In the genomic region with DNA sequence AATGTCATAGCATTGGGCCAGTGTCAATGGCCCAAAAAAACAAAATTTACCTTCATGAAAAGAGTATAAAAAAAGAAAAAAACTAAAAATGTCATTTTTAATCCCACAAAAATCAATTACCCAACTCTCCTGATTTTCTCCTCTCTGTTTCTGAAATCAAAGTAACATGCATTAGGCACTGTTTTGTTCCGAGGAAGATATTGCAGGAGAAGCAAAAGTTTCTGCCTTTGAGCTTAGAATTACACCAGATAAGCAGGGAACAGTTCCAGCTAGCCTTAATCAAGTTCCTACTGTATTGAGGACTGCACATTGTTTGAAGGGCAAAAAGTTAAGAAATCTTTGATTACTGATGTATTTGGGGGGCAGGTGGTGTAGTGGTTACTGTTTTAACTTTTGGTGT, we compare ENCODE assay signal across 9 cellular contexts. TPM values are rescaled to one million over a fixed set of nuclear protein-coding genes. Genes with fewer than 3 reads are reported as not detected.
A peak's percentile ranks its signal among the peaks of the same experiment; 100 is the strongest.
DNase-seq lines count a peak whose midpoint lies in the region; ATAC-seq and TF ChIP-seq lines count a peak whose summit lies in the region.
"Had no signal": no experiment of that assay in that cellular context is flagged by ENCODE, and none has a peak within 500 bp of the region (broad histone marks: within the 10 kb centered on the region; RNA-seq: fewer than 3 reads in every experiment).

No MANE protein-coding gene starts in this region.

- H3K27ac ChIP-seq in VCaP = peak overlapping the region; percentile 97
- peak overlapping the region; percentile 91 for H3K27ac ChIP-seq in hepatocyte
- peak overlapping the region in 3 of 5 donors; percentile 96 to 99 (median 97) for H3K27ac ChIP-seq in stomach

- TF ChIP-seq CTCF in VCaP (conservative IDR thresholded peaks at IDR 0.05) (no peak), hepatocyte (IDR thresholded peaks at IDR 0.05; ENCODE audit: poor library complexity) (no peak), stomach (IDR thresholded peaks at IDR 0.05) (no peak)

- TF ChIP-seq POLR2A in stomach (IDR thresholded peaks at IDR 0.05) = no peak

- H3K9me3 Mint-ChIP-seq in activated CD4-positive, alpha-beta T cell treated with anti-CD3 and anti-CD28 coated beads, Interleukin-2, amount 10 ng/mL, durations not matched to agents 24 days and 14 days = no peaks in the 10 kb centered on the region
- no peaks in the 10 kb centered on the region for H3K9me3 Mint-ChIP-seq in activated CD4-positive, alpha-beta T cell treated with anti-CD3 and anti-CD28 coated beads for 36 hours (ENCODE audit: low read depth)

- H2AFZ ChIP-seq in hepatocyte = peak overlapping the region; percentile 99

- intact Hi-C loops in activated CD4-positive, alpha-beta T cell treated with anti-CD3 and anti-CD28 coated beads, Interleukin-2, amount 10 ng/mL, durations not matched to agents 24 days and 14 days (cut with micrococcal nuclease) = no loop called here
- intact Hi-C loops in activated CD4-positive, alpha-beta T cell treated with anti-CD3 and anti-CD28 coated beads for 36 hours (cut with DNase I, micrococcal nuclease) = no loop called here
- intact Hi-C loops in stomach (cut with DNase I; ENCODE audit: low total_unique reads) = no loop called here

- peaks cover 15% of the 10 kb centered on the region for H3K27me3 Mint-ChIP-seq in activated CD4-positive, alpha-beta T cell treated with anti-CD3 and anti-CD28 coated beads, Interleukin-2, amount 10 ng/mL, durations not matched to agents 24 days and 14 days
- H3K27me3 Mint-ChIP-seq in activated CD4-positive, alpha-beta T cell treated with anti-CD3 and anti-CD28 coated beads for 36 hours = peaks cover 2% of the 10 kb centered on the region

- CTCF ChIA-PET in activated CD4-positive, alpha-beta T cell treated with anti-CD3 and anti-CD28 coated beads for 36 hours (lab: Charles Lee) = interaction anchor here (0.7 to 1.5 kb wide), 5 partner anchors 8 to 390 kb away, joined by 3 to 6 read pairs (median 3); no protein-coding TSS in a partner anchor

- H3K4me1 Mint-ChIP-seq in activated CD4-positive, alpha-beta T cell treated with anti-CD3 and anti-CD28 coated beads, Interleukin-2, amount 10 ng/mL, durations not matched to agents 24 days and 14 days = peaks cover 31% of the 10 kb centered on the region
- peaks cover 26% of the 10 kb centered on the region for H3K4me1 Mint-ChIP-seq in activated CD4-positive, alpha-beta T cell treated with anti-CD3 and anti-CD28 coated beads for 36 hours

- H3K4me3 ChIP-seq in hepatocyte (peak overlapping the region; percentile 73), stomach (peak overlapping the region in 2 of 4 donors; percentile 99 to 100)

- H3K4me3 Mint-ChIP-seq in activated CD4-positive, alpha-beta T cell treated with anti-CD3 and anti-CD28 coated beads, Interleukin-2, amount 10 ng/mL, durations not matched to agents 24 days and 14 days = peak overlapping the region; percentile 88
- no peak overlapping the region for H3K4me3 Mint-ChIP-seq in activated CD4-positive, alpha-beta T cell treated with anti-CD3 and anti-CD28 coated beads for 36 hours

- H3K36me3 Mint-ChIP-seq in activated CD4-positive, alpha-beta T cell treated with anti-CD3 and anti-CD28 coated beads, Interleukin-2, amount 10 ng/mL, durations not matched to agents 24 days and 14 days (ENCODE audit: low read depth) = peaks cover 17% of the 10 kb centered on the region
- H3K36me3 Mint-ChIP-seq in activated CD4-positive, alpha-beta T cell treated with anti-CD3 and anti-CD28 coated beads for 36 hours (ENCODE audit: low read depth) = peaks cover 19% of the 10 kb centered on the region

- peaks cover 13% of the 10 kb centered on the region for H4K20me1 ChIP-seq in hepatocyte (ENCODE audit: insufficient read depth, poor library complexity, severe bottlenecking)

- no peak for TF ChIP-seq EP300 in stomach (IDR thresholded peaks at IDR 0.05)

- H3K79me2 ChIP-seq in hepatocyte = peaks cover 42% of the 10 kb centered on the region

- ATAC-seq in activated CD4-positive, alpha-beta T cell treated with anti-CD3 and anti-CD28 coated beads for 36 hours = no peak
- no peak for ATAC-seq in GM18867 (IDR thresholded peaks at IDR 0.05; ENCODE audit: unreplicated experiment)
- no peak for ATAC-seq in GM18858 (IDR thresholded peaks at IDR 0.05; ENCODE audit: unreplicated experiment)

- no peak for DNase-seq in activated CD4-positive, alpha-beta T cell treated with anti-CD3 and anti-CD28 coated beads, Interleukin-2, amount 10 ng/mL, durations not matched to agents 24 days and 14 days
- DNase-seq in activated CD4-positive, alpha-beta T cell treated with anti-CD3 and anti-CD28 coated beads for 36 hours = no peak
- no peak for DNase-seq in hepatocyte (ENCODE audit: low spot score)
- DNase-seq in stomach = no peak
- DNase-seq in NCI-H82 treated with DMSO at 0.1 percent for 48 hours (lab: John Stamatoyannopoulos, UW; ENCODE audit: unreplicated experiment) = no peak
- DNase-seq: esophagus squamous epithelium had no signal

- POLR2A ChIA-PET in activated CD4-positive, alpha-beta T cell treated with anti-CD3 and anti-CD28 coated beads for 36 hours (lab: Charles Lee) = interaction anchor here (2.1 kb wide), 1 partner anchor 33 kb away, joined by 11 read pairs; no protein-coding TSS in a partner anchor

- no peaks in the 10 kb centered on the region for H3K36me3 ChIP-seq in hepatocyte (replicated peaks; ENCODE audit: insufficient read depth, low read depth)
- H3K36me3 ChIP-seq in stomach = no peaks in the 10 kb centered on the region
- H3K36me3 ChIP-seq: esophagus squamous epithelium had no signal

- no peak overlapping the region for H3K27ac Mint-ChIP-seq in activated CD4-positive, alpha-beta T cell treated with anti-CD3 and anti-CD28 coated beads, Interleukin-2, amount 10 ng/mL, durations not matched to agents 24 days and 14 days
- no peak overlapping the region for H3K27ac Mint-ChIP-seq in activated CD4-positive, alpha-beta T cell treated with anti-CD3 and anti-CD28 coated beads for 36 hours

- H3K27me3 ChIP-seq in hepatocyte = no peaks in the 10 kb centered on the region
- H3K27me3 ChIP-seq in stomach = no peaks in the 10 kb centered on the region
- H3K27me3 ChIP-seq: esophagus squamous epithelium had no signal

- peak overlapping the region; percentile 75 for H3K4me2 ChIP-seq in hepatocyte

- H3K4me1 ChIP-seq in hepatocyte (ENCODE audit: insufficient read depth) (peaks cover 26% of the 10 kb centered on the region), stomach (peaks cover 10 to 40% (median 29%) of the 10 kb centered on the region in 4 donors)

- WGBS in hepatocyte (ENCODE audit: low lambda C conversion rate, missing lambda C conversion rate) = 9% methylated on average over 1 of the region's 1 CpG
- WGBS in stomach, 5 donors = 0 to 26% (median 0%) methylated on average over 1 of the region's 1 CpG

- no peaks in the 10 kb centered on the region for H3K9me3 ChIP-seq in hepatocyte (ENCODE audit: low read depth)
- H3K9me3 ChIP-seq in stomach = no peaks in the 10 kb centered on the region
- H3K9me3 ChIP-seq: esophagus squamous epithelium had no signal

- no peaks in the 10 kb centered on the region for H3K9me2 ChIP-seq in hepatocyte (replicated peaks; ENCODE audit: insufficient read depth)

RNA-seq across cellular contexts. Expression of a gene that starts 1.1 kb away (rescaled TPM):
- 44.8 and 49.1 TPM in 2 replicates for total RNA-seq in activated CD4-positive, alpha-beta T cell treated with anti-CD3 and anti-CD28 coated beads, Interleukin-2, amount 10 ng/mL, durations not matched to agents 24 days and 14 days
- 10 to 100 TPM; 46.9 to 63.9 TPM for total RNA-seq in activated CD4-positive, alpha-beta T cell treated with anti-CD3 and anti-CD28 coated beads for 36 hours
- total RNA-seq in hepatocyte (87.9 and 90.4 TPM in 2 replicates), stomach (100 to 1,000 TPM in 2 of 5 donors, 10 to 100 TPM in 3; 31.9 to 170 (median 85.8) TPM)
- polyA plus RNA-seq in hepatocyte (24.5 and 25.7 TPM in 2 replicates), stomach (10 to 100 TPM; 17.8 to 23.7 (median 20.1) TPM)

RNA-seq across cellular contexts. Expression of a gene that starts 35.8 kb away (rescaled TPM):
- 1,546 and 1,565 TPM in 2 replicates for total RNA-seq in activated CD4-positive, alpha-beta T cell treated with anti-CD3 and anti-CD28 coated beads, Interleukin-2, amount 10 ng/mL, durations not matched to agents 24 days and 14 days
- 1,000 to 10,000 TPM; 1,915 to 1,951 TPM for total RNA-seq in activated CD4-positive, alpha-beta T cell treated with anti-CD3 and anti-CD28 coated beads for 36 hours
- total RNA-seq in hepatocyte = 48.2 and 68.7 TPM in 2 replicates
- polyA plus RNA-seq in hepatocyte = 534 and 566 TPM in 2 replicates
- 1,000 to 10,000 TPM in 1 of 5 donors, 100 to 1,000 TPM in 3, 10 to 100 TPM in 1; 87.9 to 1,694 (median 446) TPM for total RNA-seq in stomach
- polyA plus RNA-seq in stomach = 1,000 to 10,000 TPM; 1,957 to 2,879 (median 2,142) TPM

RNA-seq across cellular contexts. Expression of a gene that starts 41.9 kb away (rescaled TPM):
- 1.7 and 1.8 TPM in 2 replicates for total RNA-seq in activated CD4-positive, alpha-beta T cell treated with anti-CD3 and anti-CD28 coated beads, Interleukin-2, amount 10 ng/mL, durations not matched to agents 24 days and 14 days
- 1 to 10 TPM; 1.5 to 1.7 TPM for total RNA-seq in activated CD4-positive, alpha-beta T cell treated with anti-CD3 and anti-CD28 coated beads for 36 hours
- 4.5 and 5.5 TPM in 2 replicates for total RNA-seq in hepatocyte
- polyA plus RNA-seq in hepatocyte = 1.4 and 2.6 TPM in 2 replicates
- 10 to 100 TPM in 3 of 5 donors, 1 to 10 TPM in 2; 2.0 to 30.8 (median 16.9) TPM for total RNA-seq in stomach
- 10 to 100 TPM in 2 of 3 donors, 1 to 10 TPM in 1; 4.0 to 10.9 (median 10.5) TPM for polyA plus RNA-seq in stomach

RNA-seq across cellular contexts. Expression of a gene that starts 43.5 kb away (rescaled TPM):
- 22.7 and 23.1 TPM in 2 replicates for total RNA-seq in activated CD4-positive, alpha-beta T cell treated with anti-CD3 and anti-CD28 coated beads, Interleukin-2, amount 10 ng/mL, durations not matched to agents 24 days and 14 days
- total RNA-seq in activated CD4-positive, alpha-beta T cell treated with anti-CD3 and anti-CD28 coated beads for 36 hours = 10 to 100 TPM; 31.4 to 31.7 TPM
- 15.4 and 19.3 TPM in 2 replicates for total RNA-seq in hepatocyte
- polyA plus RNA-seq in hepatocyte = 5.6 and 8.8 TPM in 2 replicates
- total RNA-seq in stomach = 10 to 100 TPM in 2 of 5 donors, 1 to 10 TPM in 2, under 1 TPM in 1; 0.29 to 41.5 (median 7.5) TPM
- polyA plus RNA-seq in stomach = 1 to 10 TPM; 5.8 to 7.8 (median 6.2) TPM
